ENCODE assay signal across 13 cellular contexts in genomic region chr16:4393243-4393606, GRCh38. TPM values are rescaled to one million over a fixed set of nuclear protein-coding genes. Genes with fewer than 3 reads are reported as not detected.
DNase-seq lines count a peak whose midpoint lies in the region; ATAC-seq and TF ChIP-seq lines count a peak whose summit lies in the region.
"Had no signal": no experiment of that assay in that cellular context is flagged by ENCODE, and none has a peak within 500 bp of the region (broad histone marks: within the 10 kb centered on the region; RNA-seq: fewer than 3 reads in every experiment).

No MANE protein-coding gene starts in this region.

- no peak overlapping the region for H3K4me3 ChIP-seq in right atrium auricular region
- no peak overlapping the region for H3K4me3 ChIP-seq in MM.1S (ENCODE audit: low read length)
- H3K4me3 ChIP-seq: spleen had no signal

- H3K4me1 Mint-ChIP-seq in WTC11 = peaks cover 48% of the 10 kb centered on the region
- H3K4me1 Mint-ChIP-seq: activated B cell treated with CpG ODN at 0.5 μM for 24 hours had no signal

- ATAC-seq in WTC11 (no peak; the same call in 1 of the 2 replicates), sciatic nerve (peak; percentile 60)
- ATAC-seq: stimulated activated naive CD8-positive, alpha-beta T cell treated with anti-CD3 and anti-CD28 coated beads, Interleukin-15, Interleukin-2, amounts not matched to agents 100 U/mL and 50 U/mL, for 24 hours had no signal

- no peaks in the 10 kb centered on the region for H4K20me1 ChIP-seq in MM.1S (ENCODE audit: insufficient read depth, low read length)

- peaks cover 2% of the 10 kb centered on the region; the same call in 1 of the 2 replicates for H3K36me3 Mint-ChIP-seq in WTC11

- no peaks in the 10 kb centered on the region for H3F3A ChIP-seq in MM.1S (ENCODE audit: insufficient read depth, low read length)

- no peak overlapping the region; the same call in 1 of the 2 replicates for H3K4me3 Mint-ChIP-seq in WTC11
- H3K4me3 Mint-ChIP-seq: activated B cell treated with CpG ODN at 0.5 μM for 24 hours; CD4-positive, alpha-beta T cell had no signal

- DNase-seq in EH (ENCODE audit: low read depth) (peak; percentile 48), WTC11 (ENCODE audit: low spot score) (no peak), right atrium auricular region (ENCODE audit: low spot score) (no peak), sciatic nerve (ENCODE audit: low spot score) (no peak), MM.1S (no peak), HK-2 (ENCODE audit: unreplicated experiment) (no peak), KG1 (lab: John Stamatoyannopoulos, UW) (no peak), DMS53 (lab: John Stamatoyannopoulos, UW) (no peak)
- DNase-seq: activated B cell treated with CpG ODN at 0.5 μM for 24 hours; activated effector memory CD4-positive, alpha-beta T cell treated with Interleukin-2 at 50 U/mL for 16 hours; CD4-positive, alpha-beta T cell; stimulated activated naive CD8-positive, alpha-beta T cell treated with anti-CD3 and anti-CD28 coated beads, Interleukin-15, Interleukin-2, amounts not matched to agents 100 U/mL and 50 U/mL, for 24 hours had no signal

- no peak overlapping the region for H2AFZ ChIP-seq in MM.1S (ENCODE audit: low read length)

- no peak for TF ChIP-seq CTCF in WTC11 (IDR thresholded peaks at IDR 0.05)
- no peak for TF ChIP-seq CTCF in right atrium auricular region (IDR thresholded peaks at IDR 0.05)
- TF ChIP-seq CTCF in MM.1S (IDR thresholded peaks at IDR 0.05; ENCODE audit: low read length) = no peak

- peaks cover 30% of the 10 kb centered on the region for H3K79me2 ChIP-seq in MM.1S (ENCODE audit: low read length)

- no peak overlapping the region for H3K9ac ChIP-seq in MM.1S (ENCODE audit: low read length)

- peaks cover 8% of the 10 kb centered on the region for H3K36me3 ChIP-seq in right atrium auricular region
- H3K36me3 ChIP-seq in MM.1S (replicated peaks; ENCODE audit: insufficient read depth, low read length) = no peaks in the 10 kb centered on the region

- H3K4me1 ChIP-seq in right atrium auricular region (peaks cover 0 to 23% of the 10 kb centered on the region in 2 donors), MM.1S (ENCODE audit: low read length) (no peaks in the 10 kb centered on the region)

- no peaks in the 10 kb centered on the region for H3K9me3 ChIP-seq in right atrium auricular region
- no peaks in the 10 kb centered on the region for H3K9me3 ChIP-seq in MM.1S (replicated peaks; ENCODE audit: insufficient read depth, low read length)
- H3K9me3 ChIP-seq: spleen had no signal

- H3K27ac Mint-ChIP-seq in WTC11 = peak overlapping the region; percentile 90
- H3K27ac Mint-ChIP-seq: activated B cell treated with CpG ODN at 0.5 μM for 24 hours; CD4-positive, alpha-beta T cell had no signal

- H3K9me2 ChIP-seq in MM.1S (replicated peaks; ENCODE audit: insufficient read depth, low read length) = no peaks in the 10 kb centered on the region

- POLR2A ChIA-PET in WTC11 (lab: Charles Lee) = interaction anchor here (0.6 to 3.2 kb wide), 13 partner anchors 9 to 213 kb away, joined by 3 to 25 read pairs (median 6); partner anchors contain the start of genes PAM16 and TFAP4

- no peaks in the 10 kb centered on the region for H3K27me3 Mint-ChIP-seq in WTC11 (ENCODE audit: low read depth)
- H3K27me3 Mint-ChIP-seq: activated B cell treated with CpG ODN at 0.5 μM for 24 hours; CD4-positive, alpha-beta T cell had no signal

- CTCF ChIA-PET in WTC11 (lab: Charles Lee) = interaction anchor here (1.0 to 9.6 kb wide), 21 partner anchors 9 to 231 kb away, joined by 3 to 316 read pairs (median 8); partner anchors contain the start of genes MGRN1, PAM16, TFAP4 and VASN

- H3K27ac ChIP-seq in right atrium auricular region = peak overlapping the region; percentile 21 to 56
- H3K27ac ChIP-seq in MM.1S (ENCODE audit: low read length) = no peak overlapping the region

- intact Hi-C loops in sciatic nerve (cut with DNase I) = no loop called here

- no peaks in the 10 kb centered on the region for H3K9me3 Mint-ChIP-seq in WTC11
- H3K9me3 Mint-ChIP-seq: activated B cell treated with CpG ODN at 0.5 μM for 24 hours; CD4-positive, alpha-beta T cell had no signal

- no peak overlapping the region for H3K4me2 ChIP-seq in MM.1S (ENCODE audit: low read depth, low read length)

- H3K27me3 ChIP-seq in right atrium auricular region (no peaks in the 10 kb centered on the region), MM.1S (replicated peaks; ENCODE audit: insufficient read depth, low read length) (no peaks in the 10 kb centered on the region)
- H3K27me3 ChIP-seq: spleen had no signal

TF ChIP-seq in WTC11, 78 proteins besides CTCF, POLR2A, EP300 and RAD21 (continues in another document):
- TF ChIP-seq AFF4 (CRISPR knock-in tag; IDR thresholded peaks at IDR 0.05; ENCODE audit: borderline replicate concordance) (no peak), ZNF532 (CRISPR knock-in tag; IDR thresholded peaks at IDR 0.05; ENCODE audit: borderline replicate concordance) (peak; percentile 3; the same call in 1 of the 2 replicates), E2F5 (CRISPR knock-in tag; IDR thresholded peaks at IDR 0.05) (no peak)

RNA-seq across cellular contexts. Expression of gene VASN, which starts 21.6 kb away (rescaled TPM):
- total RNA-seq in WTC11 (2021) = 8.0 to 9.1 TPM (median 8.3 TPM) in 3 replicates
- total RNA-seq in right atrium auricular region = 10 to 100 TPM; 17.9 to 39.0 TPM
- 38.4 TPM for total RNA-seq in sciatic nerve

RNA-seq across cellular contexts. Expression of gene CORO7, which starts 23.2 kb away (rescaled TPM):
- total RNA-seq in WTC11 (2021) (36.7 to 45.5 TPM (median 38.6 TPM) in 3 replicates), right atrium auricular region (10 to 100 TPM; 10.3 TPM), sciatic nerve (51.5 TPM)

RNA-seq across cellular contexts. Expression of gene DNAJA3, which starts 32.4 kb away (rescaled TPM):
- total RNA-seq in WTC11 (2021) = 54.8 to 64.1 TPM (median 56.0 TPM) in 3 replicates
- 10 to 100 TPM; 47.6 to 50.5 TPM for total RNA-seq in right atrium auricular region
- 27.8 TPM for total RNA-seq in sciatic nerve

RNA-seq across cellular contexts. Expression of gene PAM16, which starts 42.1 kb away (rescaled TPM):
- total RNA-seq in WTC11 (2021) = 87.2 to 93.7 TPM (median 88.9 TPM) in 3 replicates
- 10 to 100 TPM; 54.6 to 85.7 TPM for total RNA-seq in right atrium auricular region
- 37.8 TPM for total RNA-seq in sciatic nerve
